35 cellular contexts compared by ENCODE assay signal in genomic region chr10:442209-442608, GRCh38.
"Had no signal": no experiment of that assay in that cellular context is flagged by ENCODE, and none has a peak within 500 bp of the region (broad histone marks: within the 10 kb centered on the region; RNA-seq: fewer than 3 reads in every experiment).

No MANE protein-coding gene starts in this region.

- H3K4me3 ChIP-seq: ascending aorta, breast epithelium, cardiac muscle cell, colonic mucosa, esophagus squamous epithelium, gastroesophageal sphincter had no signal

- H3K27me3 ChIP-seq: ascending aorta, breast epithelium, cardiac muscle cell, colonic mucosa, esophagus squamous epithelium, gastroesophageal sphincter had no signal

- H3K9me3 Mint-ChIP-seq: activated B cell treated with CpG ODN at 0.5 μM for 24 hours; activated CD4-positive, alpha-beta T cell treated with anti-CD3 and anti-CD28 coated beads, Interleukin-2, amount 10 ng/mL, durations not matched to agents 7 days and 5 days; activated naive CD8-positive, alpha-beta T cell treated with anti-CD3 and anti-CD28 coated beads, Interleukin-2, amount 10 ng/mL, durations not matched to agents 7 days and 5 days; T-helper 2 cell treated with Interferon-gamma antibody and Interleukin-4, amounts not matched to agents 5 μg/mL and 100 μg/mL, for 36 hours had no signal

- ATAC-seq: activated CD4-positive, alpha-beta T cell treated with anti-CD3 and anti-CD28 coated beads for 36 hours; activated CD4-positive, CD25-positive, alpha-beta regulatory T cell treated with anti-CD3 and anti-CD28 coated beads, Interleukin-2, amount 50 U/mL, for 24 hours; activated naive CD4-positive, alpha-beta T cell treated with anti-CD3 and anti-CD28 coated beads, Interleukin-2, amount 50 U/mL, for 72 hours; activated T-cell treated with anti-CD3 and anti-CD28 coated beads, Interleukin-2, amount 50 U/mL, for 72 hours; gastroesophageal sphincter; T-helper 17 cell had no signal

- H3K36me3 ChIP-seq: breast epithelium, cardiac muscle cell, colonic mucosa, WERI-Rb-1 had no signal

- H3K4me1 ChIP-seq: ascending aorta, breast epithelium, colonic mucosa, esophagus squamous epithelium, gastroesophageal sphincter had no signal

- H3K27me3 Mint-ChIP-seq: activated CD4-positive, alpha-beta T cell treated with anti-CD3 and anti-CD28 coated beads for 36 hours; activated naive CD8-positive, alpha-beta T cell treated with anti-CD3 and anti-CD28 coated beads, Interleukin-2, amount 10 ng/mL, durations not matched to agents 7 days and 5 days; brain had no signal

- H3K27ac Mint-ChIP-seq: activated B cell treated with CpG ODN at 0.5 μM for 24 hours; activated CD4-positive, alpha-beta memory T cell treated with anti-CD3 and anti-CD28 coated beads, Interleukin-2, amount 10 ng/mL, durations not matched to agents 7 days and 5 days; activated CD4-positive, alpha-beta T cell treated with anti-CD3 and anti-CD28 coated beads for 36 hours; activated CD4-positive, alpha-beta T cell treated with anti-CD3 and anti-CD28 coated beads, Interleukin-2, amount 10 ng/mL, durations not matched to agents 7 days and 5 days; activated naive CD4-positive, alpha-beta T cell treated with anti-CD3 and anti-CD28 coated beads, Interleukin-2, amount 10 ng/mL, durations not matched to agents 7 days and 5 days; activated naive CD4-positive, alpha-beta T cell treated with anti-CD3 and anti-CD28 coated beads, Interleukin-2, amount 50 U/mL, for 72 hours; activated naive CD8-positive, alpha-beta T cell treated with anti-CD3 and anti-CD28 coated beads, Interleukin-2, amount 10 ng/mL, durations not matched to agents 7 days and 5 days; activated T-cell treated with anti-CD3 and anti-CD28 coated beads, Interleukin-2, amount 50 U/mL, for 24 hours; activated T-cell treated with anti-CD3 and anti-CD28 coated beads, Interleukin-2, amount 50 U/mL, for 72 hours; T-helper 17 cell; T-helper 2 cell treated with Interferon-gamma antibody and Interleukin-4, amounts not matched to agents 5 μg/mL and 100 μg/mL, for 36 hours had no signal

- FAIRE-seq: endometrium, endothelial cell of umbilical vein had no signal

- H3K9me3 ChIP-seq: ascending aorta, breast epithelium, colonic mucosa, esophagus squamous epithelium, gastroesophageal sphincter had no signal

- DNase-seq: activated B cell treated with CpG ODN at 0.5 μM for 24 hours; activated CD4-positive, alpha-beta memory T cell treated with anti-CD3 and anti-CD28 coated beads, Interleukin-2, amount 10 ng/mL, durations not matched to agents 7 days and 5 days; activated CD4-positive, alpha-beta T cell treated with anti-CD3 and anti-CD28 coated beads for 36 hours; activated CD4-positive, alpha-beta T cell treated with anti-CD3 and anti-CD28 coated beads, Interleukin-2, amount 10 ng/mL, durations not matched to agents 7 days and 5 days; activated CD4-positive, alpha-beta T cell treated with anti-CD3 and anti-CD28 coated beads, Interleukin-2, amount 50 U/mL, for 4 hours; activated CD8-positive, alpha-beta memory T cell treated with anti-CD3 and anti-CD28 coated beads, Interleukin-2, amount 50 U/mL, for 48 hours; activated gamma-delta T cell; activated naive CD4-positive, alpha-beta T cell; activated naive CD4-positive, alpha-beta T cell treated with anti-CD3 and anti-CD28 coated beads, Interleukin-2, amount 10 ng/mL, durations not matched to agents 7 days and 5 days; activated naive CD8-positive, alpha-beta T cell treated with anti-CD3 and anti-CD28 coated beads, Interleukin-2, amount 10 ng/mL, durations not matched to agents 7 days and 5 days; activated T-cell treated with anti-CD3 and anti-CD28 coated beads for 4 hours; activated T-cell treated with anti-CD3 and anti-CD28 coated beads, Interleukin-2, amount 50 U/mL, for 24 hours; activated T-cell treated with anti-CD3 and anti-CD28 coated beads, Interleukin-2, amount 50 U/mL, for 72 hours; central memory CD4-positive, alpha-beta T cell; cerebellar nuclear complex; colonic mucosa; effector CD8-positive, alpha-beta T cell; esophagus squamous epithelium; foreskin melanocyte; head of caudate nucleus; T-helper 1 cell; T-helper 17 cell; T1000; WERI-Rb-1 had no signal

- H3K27ac ChIP-seq: ascending aorta, breast epithelium, cardiac muscle cell, colonic mucosa, epithelial cell of prostate, esophagus squamous epithelium, gastroesophageal sphincter, WERI-Rb-1 had no signal

- H3K4me3 Mint-ChIP-seq: activated B cell treated with CpG ODN at 0.5 μM for 24 hours; activated CD4-positive, alpha-beta memory T cell treated with anti-CD3 and anti-CD28 coated beads, Interleukin-2, amount 10 ng/mL, durations not matched to agents 7 days and 5 days; activated CD4-positive, alpha-beta T cell treated with anti-CD3 and anti-CD28 coated beads for 36 hours; activated CD4-positive, alpha-beta T cell treated with anti-CD3 and anti-CD28 coated beads, Interleukin-2, amount 10 ng/mL, durations not matched to agents 7 days and 5 days; activated naive CD4-positive, alpha-beta T cell treated with anti-CD3 and anti-CD28 coated beads, Interleukin-2, amount 10 ng/mL, durations not matched to agents 7 days and 5 days; activated naive CD8-positive, alpha-beta T cell treated with anti-CD3 and anti-CD28 coated beads, Interleukin-2, amount 10 ng/mL, durations not matched to agents 7 days and 5 days; activated T-cell treated with anti-CD3 and anti-CD28 coated beads, Interleukin-2, amount 50 U/mL, for 24 hours; activated T-cell treated with anti-CD3 and anti-CD28 coated beads, Interleukin-2, amount 50 U/mL, for 72 hours; brain; T-helper 17 cell; T-helper 2 cell treated with Interferon-gamma antibody and Interleukin-4, amounts not matched to agents 5 μg/mL and 100 μg/mL, for 36 hours had no signal

- H3K4me1 Mint-ChIP-seq: activated B cell treated with CpG ODN at 0.5 μM for 24 hours had no signal

- H3K36me3 Mint-ChIP-seq: activated naive CD8-positive, alpha-beta T cell treated with anti-CD3 and anti-CD28 coated beads, Interleukin-2, amount 10 ng/mL, durations not matched to agents 7 days and 5 days had no signal
